ENCODE assay signal across 18 cellular contexts in genomic region chr3:169624533-169624972, GRCh38. TPM values are rescaled to one million over a fixed set of nuclear protein-coding genes. Genes with fewer than 3 reads are reported as not detected.
DNase-seq lines count a peak whose midpoint lies in the region; ATAC-seq and TF ChIP-seq lines count a peak whose summit lies in the region.
"Had no signal": no experiment of that assay in that cellular context is flagged by ENCODE, and none has a peak within 500 bp of the region (broad histone marks: within the 10 kb centered on the region; RNA-seq: fewer than 3 reads in every experiment).

No MANE protein-coding gene starts in this region.

- TF ChIP-seq EP300 in stomach (IDR thresholded peaks at IDR 0.05), result no peak

- no peak overlapping the region for H3K9ac ChIP-seq in H9 (ENCODE audit: extremely low read depth, insufficient read length, low read length)
- H3K9ac ChIP-seq: GM23248 had no signal

- no peak overlapping the region for H2BK12ac ChIP-seq in H9 (ENCODE audit: insufficient read length, low read depth, low read length)

- H2BK20ac ChIP-seq in H9 (ENCODE audit: low read depth, low read length, poor library complexity, severe bottlenecking), result no peak overlapping the region

- no peaks in the 10 kb centered on the region for H3K79me2 ChIP-seq in H9 (ENCODE audit: insufficient read depth, low read length)

- CTCF ChIA-PET in CD4-positive, alpha-beta memory T cell (lab: Charles Lee; ENCODE audit: partially characterized antibody), result no interaction called here

- peak; percentile 18 for DNase-seq in NCI-H510A treated with DMSO at 0.1 percent for 48 hours (lab: John Stamatoyannopoulos, UW)
- no peak for DNase-seq in NCI-H510A (lab: John Stamatoyannopoulos, UW)
- DNase-seq in NCI-H774 (lab: John Stamatoyannopoulos, UW), result peak; percentile 55
- DNase-seq in glutamatergic neuron, result no peak
- DNase-seq in stomach, result no peak
- no peak for DNase-seq in CD4-positive, alpha-beta memory T cell
- no peak for DNase-seq in H9
- DNase-seq: activated CD4-positive, alpha-beta memory T cell treated with anti-CD3 and anti-CD28 coated beads for 36 hours; amygdala; GM23248; SHP77 treated with DMSO at 0.1 percent for 48 hours; stimulated activated naive B cell treated with anti-CD40 and anti-IgM and Interleukin-4, amounts not matched to agents 10 μg/mL and 1 μg/mL and 100 μg/mL, for 72 hours had no signal

- POLR2A ChIA-PET in CD4-positive, alpha-beta memory T cell (lab: Charles Lee; ENCODE audit: partially characterized antibody), result no interaction called here

- no peak overlapping the region for H3K23ac ChIP-seq in H9 (ENCODE audit: insufficient read length, low read depth, low read length)

- H3K27ac ChIP-seq in stomach (peak overlapping the region; percentile 24 to 68 (median 64)), H9 (ENCODE audit: insufficient read length, low read depth, low read length) (no peak overlapping the region)
- no peak overlapping the region for H3K27ac ChIP-seq in CD4-positive, alpha-beta memory T cell (ENCODE audit: low read depth, low read length)
- H3K27ac ChIP-seq: GM23248, neutrophil had no signal

- no peak overlapping the region for H3K4ac ChIP-seq in H9 (ENCODE audit: low read depth, low read length)

- H3K4me1 ChIP-seq in stomach, result peaks cover 28 to 85% (median 56%) of the 10 kb centered on the region in 4 donors
- H3K4me1 ChIP-seq in CD4-positive, alpha-beta memory T cell (ENCODE audit: insufficient read depth, low read length), result no peaks in the 10 kb centered on the region
- H3K4me1 ChIP-seq in H9 (ENCODE audit: insufficient read depth, low read length), result no peaks in the 10 kb centered on the region; the same call in 1 of the 2 replicates

- no peaks in the 10 kb centered on the region for H3K27me3 ChIP-seq in stomach
- H3K27me3 ChIP-seq in CD4-positive, alpha-beta memory T cell (ENCODE audit: insufficient read depth, low read length), result no peaks in the 10 kb centered on the region
- H3K27me3 ChIP-seq in H9 (ENCODE audit: insufficient read depth, low read length), result no peaks in the 10 kb centered on the region; the same call in 1 of the 2 replicates

- H3K36me3 ChIP-seq in stomach, result no peaks in the 10 kb centered on the region
- no peaks in the 10 kb centered on the region for H3K36me3 ChIP-seq in CD4-positive, alpha-beta memory T cell (ENCODE audit: insufficient read depth, low read length)
- H3K36me3 ChIP-seq: neutrophil had no signal

- H2AK5ac ChIP-seq in H9 (ENCODE audit: insufficient read length, low read length), result no peak overlapping the region

- no peak overlapping the region for H2BK120ac ChIP-seq in H9 (ENCODE audit: low read depth, low read length, poor library complexity, severe bottlenecking)

- 39 to 59% (median 58%) methylated on average over 4 of the region's 4 CpGs for WGBS in stomach, 5 donors
- WGBS in H9 (ENCODE audit: extremely low coverage, insufficient read length, low lambda C conversion rate), result no CpG with 5 or more reads among the region's 4 CpGs

- H3K9me3 ChIP-seq in stomach (no peaks in the 10 kb centered on the region), H9 (ENCODE audit: control insufficient read depth, low read depth, low read length) (no peaks in the 10 kb centered on the region)
- H3K9me3 ChIP-seq in CD4-positive, alpha-beta memory T cell (ENCODE audit: control insufficient read depth in 1 of 2, low read length in 2 of 2), result no peaks in the 10 kb centered on the region
- H3K9me3 ChIP-seq: neutrophil had no signal

- no peaks in the 10 kb centered on the region for H4K20me1 ChIP-seq in H9 (ENCODE audit: control insufficient read depth, insufficient read depth, insufficient read length)

- no peak overlapping the region for H3K56ac ChIP-seq in H9 (ENCODE audit: insufficient read length, low read depth, low read length)

- H3K4me3 ChIP-seq in stomach, result no peak overlapping the region
- H3K4me3 ChIP-seq in CD4-positive, alpha-beta memory T cell (ENCODE audit: low read length in 2 of 2), result no peak overlapping the region
- H3K4me3 ChIP-seq: GM23248 had no signal

- no peak for TF ChIP-seq POLR2A in stomach (IDR thresholded peaks at IDR 0.05)

- no peaks in the 10 kb centered on the region for H3K79me1 ChIP-seq in H9 (ENCODE audit: insufficient read depth, low read depth, low read length, poor library complexity, severe bottlenecking)

- H3K18ac ChIP-seq in H9 (ENCODE audit: insufficient read length, low read depth, low read length), result no peak overlapping the region

- no peaks in the 10 kb centered on the region for H3K23me2 ChIP-seq in H9 (ENCODE audit: insufficient read length, low read depth, low read length, poor library complexity, severe bottlenecking)

- H4K91ac ChIP-seq in H9 (ENCODE audit: insufficient read length, low read depth, low read length), result no peak overlapping the region

- H3K27ac Mint-ChIP-seq in glutamatergic neuron (ENCODE audit: unreplicated experiment) (peak overlapping the region; percentile 65), H9 (no peak overlapping the region)
- no peak overlapping the region for H3K27ac Mint-ChIP-seq in CD4-positive, alpha-beta memory T cell
- H3K27ac Mint-ChIP-seq: activated CD4-positive, alpha-beta memory T cell treated with anti-CD3 and anti-CD28 coated beads for 36 hours; activated T-helper 2 cell treated with anti-CD3 and anti-CD28 coated beads, Interferon-gamma antibody, Interleukin-2, Interleukin-4, amounts not matched to agents 10 μg/mL and 5 μg/mL and 100 μg/mL, durations not matched to agents 14 hours and 24 hours and 36 hours; dendritic cell treated with granulocyte-macrophage colony-stimulating factor and Interleukin-4, amounts not matched to agents 40 ng/mL and 50 ng/mL, for 4 days; stimulated activated naive B cell treated with anti-CD40 and anti-IgM and Interleukin-4, amounts not matched to agents 10 μg/mL and 1 μg/mL and 100 μg/mL, for 72 hours had no signal

- H2BK5ac ChIP-seq in H9 (ENCODE audit: insufficient read length, low read length), result no peak overlapping the region

- H3K27me3 Mint-ChIP-seq in glutamatergic neuron (ENCODE audit: unreplicated experiment), result no peaks in the 10 kb centered on the region
- H3K27me3 Mint-ChIP-seq in CD4-positive, alpha-beta memory T cell, result peaks cover 4 to 7% of the 10 kb centered on the region in 2 donors
- H3K27me3 Mint-ChIP-seq in H9 (ENCODE audit: low read depth), result peaks cover 24% of the 10 kb centered on the region
- H3K27me3 Mint-ChIP-seq: activated CD4-positive, alpha-beta memory T cell treated with anti-CD3 and anti-CD28 coated beads for 36 hours had no signal

- no peak overlapping the region for H3K4me2 ChIP-seq in H9 (ENCODE audit: insufficient read depth, insufficient read length, low read length)

- H4K5ac ChIP-seq in H9 (ENCODE audit: insufficient read length, low read depth, low read length), result no peak overlapping the region

- peaks cover 20% of the 10 kb centered on the region for H3K4me1 Mint-ChIP-seq in glutamatergic neuron (ENCODE audit: low read depth, unreplicated experiment)
- H3K4me1 Mint-ChIP-seq in CD4-positive, alpha-beta memory T cell, result no peaks in the 10 kb centered on the region
- H3K4me1 Mint-ChIP-seq in H9, result peaks cover 24 to 29% of the 10 kb centered on the region in 2 experiments
- H3K4me1 Mint-ChIP-seq: stimulated activated naive B cell treated with anti-CD40 and anti-IgM and Interleukin-4, amounts not matched to agents 10 μg/mL and 1 μg/mL and 100 μg/mL, for 72 hours had no signal

- intact Hi-C loops in stomach (cut with DNase I; ENCODE audit: low total_unique reads), result no loop called here
- intact Hi-C loops in CD4-positive, alpha-beta memory T cell (cut with micrococcal nuclease), result no loop called here

- H3T11ph ChIP-seq in H9 (ENCODE audit: low read length), result no peak overlapping the region

- no peak overlapping the region for H2BK15ac ChIP-seq in H9 (ENCODE audit: low read depth, low read length)

- H3K36me3 Mint-ChIP-seq in glutamatergic neuron (ENCODE audit: unreplicated experiment) (no peaks in the 10 kb centered on the region), H9 (ENCODE audit: insufficient read depth in 1 of 3, low read depth in 3 of 3) (no peaks in the 10 kb centered on the region)
- no peaks in the 10 kb centered on the region for H3K36me3 Mint-ChIP-seq in CD4-positive, alpha-beta memory T cell
- H3K36me3 Mint-ChIP-seq: activated CD4-positive, alpha-beta memory T cell treated with anti-CD3 and anti-CD28 coated beads for 36 hours; stimulated activated naive B cell treated with anti-CD40 and anti-IgM and Interleukin-4, amounts not matched to agents 10 μg/mL and 1 μg/mL and 100 μg/mL, for 72 hours had no signal

- TF ChIP-seq CTCF in glutamatergic neuron (IDR thresholded peaks at IDR 0.05; ENCODE audit: partially characterized antibody, unreplicated experiment), result no peak
- no peak for TF ChIP-seq CTCF in stomach (IDR thresholded peaks at IDR 0.05)
- no peak for TF ChIP-seq CTCF in H9 (conservative IDR thresholded peaks at IDR 0.05)

- H3K14ac ChIP-seq in H9 (ENCODE audit: insufficient read depth, low read length), result no peak overlapping the region

- no peaks in the 10 kb centered on the region for H3K9me3 Mint-ChIP-seq in glutamatergic neuron (ENCODE audit: unreplicated experiment)
- H3K9me3 Mint-ChIP-seq in CD4-positive, alpha-beta memory T cell, result peaks cover 0 to 4% (median 0%) of the 10 kb centered on the region in 8 donors
- no peaks in the 10 kb centered on the region for H3K9me3 Mint-ChIP-seq in H9
- H3K9me3 Mint-ChIP-seq: activated CD4-positive, alpha-beta memory T cell treated with anti-CD3 and anti-CD28 coated beads for 36 hours; activated T-helper 2 cell treated with anti-CD3 and anti-CD28 coated beads, Interferon-gamma antibody, Interleukin-2, Interleukin-4, amounts not matched to agents 10 μg/mL and 5 μg/mL and 100 μg/mL, durations not matched to agents 14 hours and 24 hours and 36 hours; dendritic cell treated with granulocyte-macrophage colony-stimulating factor and Interleukin-4, amounts not matched to agents 40 ng/mL and 50 ng/mL, for 4 days; stimulated activated naive B cell treated with anti-CD40 and anti-IgM and Interleukin-4, amounts not matched to agents 10 μg/mL and 1 μg/mL and 100 μg/mL, for 72 hours had no signal

- no peak for ATAC-seq in HG02798 (IDR thresholded peaks at IDR 0.05; ENCODE audit: poor library complexity, unreplicated experiment)
- ATAC-seq: HepG2; stimulated activated naive B cell treated with anti-CD40 and anti-IgM and Interleukin-4, amounts not matched to agents 10 μg/mL and 1 μg/mL and 100 μg/mL, for 72 hours had no signal

- no peak overlapping the region for H2AFZ ChIP-seq in H9 (ENCODE audit: low read length)
- H2AFZ ChIP-seq: GM23248 had no signal

- no peak overlapping the region for H3K4me3 Mint-ChIP-seq in glutamatergic neuron (ENCODE audit: unreplicated experiment)
- H3K4me3 Mint-ChIP-seq in CD4-positive, alpha-beta memory T cell, result no peak overlapping the region
- H3K4me3 Mint-ChIP-seq in H9, result no peak overlapping the region
- H3K4me3 Mint-ChIP-seq: activated CD4-positive, alpha-beta memory T cell treated with anti-CD3 and anti-CD28 coated beads for 36 hours; dendritic cell treated with granulocyte-macrophage colony-stimulating factor and Interleukin-4, amounts not matched to agents 40 ng/mL and 50 ng/mL, for 4 days; stimulated activated naive B cell treated with anti-CD40 and anti-IgM and Interleukin-4, amounts not matched to agents 10 μg/mL and 1 μg/mL and 100 μg/mL, for 72 hours had no signal

- H4K8ac ChIP-seq in H9 (replicated peaks; ENCODE audit: insufficient read length, low read depth, low read length), result no peak overlapping the region

RNA-seq across cellular contexts. Expression of gene MECOM, which starts 39.0 kb away (rescaled TPM):
- total RNA-seq in glutamatergic neuron (ENCODE audit: unreplicated experiment), result not detected
- 100 to 1,000 TPM in 4 of 5 donors, 10 to 100 TPM in 1; 35.3 to 379 (median 246) TPM for total RNA-seq in stomach
- polyA plus RNA-seq in stomach, result 10 to 100 TPM; 28.6 to 45.9 (median 39.1) TPM
- not detected for total RNA-seq in CD4-positive, alpha-beta memory T cell
- under 1 TPM in 1 of 2 donors, not detected in 1; 0.80 TPM for polyA plus RNA-seq in CD4-positive, alpha-beta memory T cell
- total RNA-seq in H9 (2021), result 0.15 and 0.35 TPM in 2 replicates
- total RNA-seq: A673; activated CD4-positive, alpha-beta memory T cell treated with anti-CD3 and anti-CD28 coated beads for 36 hours; activated T-helper 2 cell treated with anti-CD3 and anti-CD28 coated beads, Interferon-gamma antibody, Interleukin-2, Interleukin-4, amounts not matched to agents 10 μg/mL and 5 μg/mL and 100 μg/mL, durations not matched to agents 14 hours and 24 hours and 36 hours had no signal

Comparison
In these comparisons a context has a peak if more than half of its experiments do, and no peak if none do; other contexts are left out.
1. DNase-seq: peak in NCI-H510A treated with DMSO at 0.1 percent for 48 hours (single experiment) and NCI-H774 (single experiment); none in NCI-H510A (single experiment), glutamatergic neuron (single experiment), stomach (single experiment), CD4-positive, alpha-beta memory T cell (0 of 5) and H9 (single experiment).
2. H3K27ac ChIP-seq: peak in stomach (5 of 5); none in CD4-positive, alpha-beta memory T cell (single experiment) and H9 (single experiment).
3. RNA of gene MECOM, which starts 39.0 kb away (total RNA-seq): 35.3 to 379 TPM in stomach; not detected in CD4-positive, alpha-beta memory T cell, 0.15 to 0.35 TPM in H9 and not detected in glutamatergic neuron (single experiment); every median in the first group is over 10 times any median in the second.